ENCODE assay signal across 24 cellular contexts in genomic region chr3:123158330-123158729, GRCh38. TPM values are rescaled to one million over a fixed set of nuclear protein-coding genes. Genes with fewer than 3 reads are reported as not detected.
DNase-seq lines count a peak whose midpoint lies in the region; ATAC-seq and TF ChIP-seq lines count a peak whose summit lies in the region.
"Had no signal": no experiment of that assay in that cellular context is flagged by ENCODE, and none has a peak within 500 bp of the region (broad histone marks: within the 10 kb centered on the region; RNA-seq: fewer than 3 reads in every experiment).

No MANE protein-coding gene starts in this region.

- H3K27ac ChIP-seq in body of pancreas = peak overlapping the region; percentile 61 to 82 (median 70)
- H3K27ac ChIP-seq: brain microvascular endothelial cell, SJCRH30, testis had no signal

- in situ Hi-C loops in KBM-7 (cut with MboI; ENCODE audit: low pct_unique_long_range_greater_than_20kb, low sequenced_read_pairs) = no loop called here

- no peak overlapping the region for H3K4me3 ChIP-seq in body of pancreas
- H3K4me3 ChIP-seq: SJCRH30, testis had no signal

- peaks cover 0 to 9% of the 10 kb centered on the region in 2 donors for H3K36me3 ChIP-seq in body of pancreas (replicated peaks in 1 of 2; ENCODE audit: insufficient read depth in 1 of 2, low read depth in 2 of 2)

- intact Hi-C loops in body of pancreas (cut with DNase I) (no loop called here), left colon (cut with DNase I, micrococcal nuclease) (no loop called here)

- ATAC-seq in body of pancreas = peak; percentile 24
- peak; percentile 82 for ATAC-seq in left colon
- ATAC-seq in HG02678 (IDR thresholded peaks at IDR 0.05; ENCODE audit: unreplicated experiment) = no peak
- ATAC-seq: activated naive CD4-positive, alpha-beta T cell treated with anti-CD3 and anti-CD28 coated beads, Interleukin-2, amount 50 U/mL, for 72 hours had no signal

- 68 to 80% methylated on average over 4 of the region's 4 CpGs for WGBS in body of pancreas, 2 donors

- no peak for TF ChIP-seq POLR2A in body of pancreas (IDR thresholded peaks at IDR 0.05)

- DNase-seq in A172 (ENCODE audit: low spot score) (peak; percentile 38), DMS53 treated with DMSO at 0.1 percent for 48 hours (lab: John Stamatoyannopoulos, UW; ENCODE audit: unreplicated experiment) (peak; percentile 25), body of pancreas (no peak), left colon (no peak), NCI-H510A (lab: John Stamatoyannopoulos, UW) (no peak), KBM-7 (no peak)
- DNase-seq in stimulated activated CD4-positive, alpha-beta T cell treated with anti-CD3 and anti-CD28 coated beads, Interleukin-4, amount 100 ng/mL, for 4 hours = no peak
- DNase-seq: activated CD4-positive, alpha-beta T cell treated with anti-CD3 and anti-CD28 coated beads for 48 hours; activated T-cell treated with anti-CD3 and anti-CD28 coated beads for 4 hours; brain microvascular endothelial cell; DMS153; effector CD8-positive, alpha-beta T cell; Kasumi-1; left cardiac atrium; NCI-H1436; NCI-H524 treated with DMSO at 0.1 percent for 48 hours; occipital lobe; OCI-M1; SJCRH30; stimulated activated CD4-positive, alpha-beta T cell treated with anti-CD3 and anti-CD28 coated beads, Interleukin-4, amount 100 ng/mL, for 1 hour; stimulated activated CD8-positive, alpha-beta memory T cell treated with anti-CD3 and anti-CD28 coated beads, Interleukin-4, amount 100 ng/mL, for 48 hours; testis had no signal

- H3K9me3 ChIP-seq in body of pancreas = no peaks in the 10 kb centered on the region
- H3K9me3 ChIP-seq: SJCRH30, testis had no signal

- H3K27me3 ChIP-seq in body of pancreas = no peaks in the 10 kb centered on the region
- H3K27me3 ChIP-seq: brain microvascular endothelial cell, SJCRH30, testis had no signal

- peaks cover 57% of the 10 kb centered on the region for H3K4me1 ChIP-seq in body of pancreas

- TF ChIP-seq CTCF in body of pancreas (IDR thresholded peaks at IDR 0.05) = no peak

RNA-seq across cellular contexts. Expression of gene SEC22A, which starts 43.4 kb away (rescaled TPM):
- total RNA-seq in A172 (2014; rRNA removed; shearing (Covaris generic)) = 34.6 and 50.6 TPM in 2 replicates
- 10 to 100 TPM; 16.5 to 18.4 TPM for total RNA-seq in body of pancreas
- 10 to 100 TPM; 10.4 to 12.3 TPM for total RNA-seq in left colon

Comparison
In these comparisons a context has a peak if more than half of its experiments do, and no peak if none do; other contexts are left out.
1. DNase-seq: peak in A172 (single experiment) and DMS53 treated with DMSO at 0.1 percent for 48 hours (single experiment); none in body of pancreas (0 of 4), left colon (0 of 2), NCI-H510A (single experiment), KBM-7 (single experiment) and stimulated activated CD4-positive, alpha-beta T cell treated with anti-CD3 and anti-CD28 coated beads, Interleukin-4, amount 100 ng/mL, for 4 hours (0 of 2).